In the genomic region with DNA sequence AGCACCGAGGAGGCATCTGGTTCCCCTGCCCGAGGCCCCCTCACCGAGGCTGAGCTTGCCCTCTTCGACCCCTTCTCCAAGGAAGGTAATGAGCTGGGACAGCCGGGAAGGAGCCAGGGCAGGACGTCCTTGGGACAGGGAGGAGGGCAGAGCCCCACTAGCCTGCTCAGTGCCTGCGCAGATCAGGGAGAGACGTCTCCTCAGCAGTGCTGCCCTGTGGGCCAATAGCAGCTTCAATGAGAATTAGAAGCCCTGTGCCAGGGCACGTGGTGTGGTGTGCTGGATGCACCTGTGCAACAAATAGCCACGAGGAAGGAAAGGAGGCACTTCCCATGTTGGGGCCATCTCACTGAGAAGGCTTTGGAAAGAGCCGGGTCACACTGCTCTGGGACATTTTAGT, we compare ENCODE assay signal across 25 cellular contexts. TPM values are rescaled to one million over a fixed set of nuclear protein-coding genes. Genes with fewer than 3 reads are reported as not detected.
"Had no signal": no experiment of that assay in that cellular context is flagged by ENCODE, and none has a peak within 500 bp of the region (broad histone marks: within the 10 kb centered on the region; RNA-seq: fewer than 3 reads in every experiment).

No MANE protein-coding gene starts in this region.

- H3K27ac Mint-ChIP-seq: immature natural killer cell; mesothelial cell of epicardium; naive B cell; natural killer cell; nephron progenitor cell; stimulated activated effector memory CD8-positive, alpha-beta T cell treated with anti-CD3 and anti-CD28 coated beads, Interleukin-12 subunit alpha, Interleukin-12 subunit beta, amount 100 ng/mL, for 72 hours; stimulated activated naive CD8-positive, alpha-beta T cell treated with anti-CD3 and anti-CD28 coated beads, Interleukin-15, Interleukin-2, amounts not matched to agents 100 ng/mL and 50 ng/mL, for 24 hours had no signal

- H3K27me3 ChIP-seq: ovary, tibial nerve, upper lobe of left lung had no signal

- H3K4me1 Mint-ChIP-seq: nephron progenitor cell; stimulated activated effector memory CD8-positive, alpha-beta T cell treated with anti-CD3 and anti-CD28 coated beads, Interleukin-12 subunit alpha, Interleukin-12 subunit beta, amount 100 ng/mL, for 72 hours had no signal

- H3K36me3 ChIP-seq: ovary had no signal

- H3K9me3 ChIP-seq: left ventricle myocardium inferior, ovary, prostate gland, tibial nerve, upper lobe of left lung had no signal

- H3K36me3 Mint-ChIP-seq: naive B cell, natural killer cell had no signal

- DNase-seq: hippocampal formation; immature natural killer cell; kidney; left colon; left ventricle myocardium inferior; mesendoderm; naive B cell; natural killer cell; nephron progenitor cell; ovary; retina; stimulated activated CD4-positive, alpha-beta T cell treated with anti-CD3 and anti-CD28 coated beads, Interleukin-12 subunit alpha, Interleukin-12 subunit beta, amount 100 ng/mL, for 4 hours; stimulated activated CD4-positive, alpha-beta T cell treated with anti-CD3 and anti-CD28 coated beads, Interleukin-15, amount 100 ng/mL, for 24 hours; stimulated activated CD4-positive, alpha-beta T cell treated with anti-CD3 and anti-CD28 coated beads, Interleukin-4, amount 100 ng/mL, for 24 hours; stimulated activated naive CD4-positive, alpha-beta T cell; upper lobe of left lung had no signal

- H3K27ac ChIP-seq: left ventricle myocardium inferior, ovary, prostate gland, skin epidermis, upper lobe of left lung had no signal

- H3K4me3 Mint-ChIP-seq: immature natural killer cell; mesothelial cell of epicardium; naive B cell; natural killer cell; nephron progenitor cell; stimulated activated effector memory CD8-positive, alpha-beta T cell treated with anti-CD3 and anti-CD28 coated beads, Interleukin-12 subunit alpha, Interleukin-12 subunit beta, amount 100 ng/mL, for 72 hours; stimulated activated naive CD8-positive, alpha-beta T cell treated with anti-CD3 and anti-CD28 coated beads, Interleukin-15, Interleukin-2, amounts not matched to agents 100 ng/mL and 50 ng/mL, for 24 hours had no signal

- H3K4me3 ChIP-seq: left ventricle myocardium inferior, lung, ovary, prostate gland, skin epidermis, tibial nerve, upper lobe of left lung had no signal

- H3K27me3 Mint-ChIP-seq: naive B cell; stimulated activated naive CD8-positive, alpha-beta T cell treated with anti-CD3 and anti-CD28 coated beads, Interleukin-15, Interleukin-2, amounts not matched to agents 100 ng/mL and 50 ng/mL, for 24 hours had no signal

- H3K9me3 Mint-ChIP-seq: immature natural killer cell; mesothelial cell of epicardium; naive B cell; natural killer cell; nephron progenitor cell; stimulated activated effector memory CD8-positive, alpha-beta T cell treated with anti-CD3 and anti-CD28 coated beads, Interleukin-12 subunit alpha, Interleukin-12 subunit beta, amount 100 ng/mL, for 72 hours; stimulated activated naive CD8-positive, alpha-beta T cell treated with anti-CD3 and anti-CD28 coated beads, Interleukin-15, Interleukin-2, amounts not matched to agents 100 ng/mL and 50 ng/mL, for 24 hours had no signal

RNA-seq across cellular contexts. Expression of a gene that starts 38.8 kb away (rescaled TPM):
- total RNA-seq: mononuclear cell, temporal lobe had no signal
- polyA plus RNA-seq: immature natural killer cell had no signal
